ENCODE assay signal across 13 cellular contexts in the genomic region with DNA sequence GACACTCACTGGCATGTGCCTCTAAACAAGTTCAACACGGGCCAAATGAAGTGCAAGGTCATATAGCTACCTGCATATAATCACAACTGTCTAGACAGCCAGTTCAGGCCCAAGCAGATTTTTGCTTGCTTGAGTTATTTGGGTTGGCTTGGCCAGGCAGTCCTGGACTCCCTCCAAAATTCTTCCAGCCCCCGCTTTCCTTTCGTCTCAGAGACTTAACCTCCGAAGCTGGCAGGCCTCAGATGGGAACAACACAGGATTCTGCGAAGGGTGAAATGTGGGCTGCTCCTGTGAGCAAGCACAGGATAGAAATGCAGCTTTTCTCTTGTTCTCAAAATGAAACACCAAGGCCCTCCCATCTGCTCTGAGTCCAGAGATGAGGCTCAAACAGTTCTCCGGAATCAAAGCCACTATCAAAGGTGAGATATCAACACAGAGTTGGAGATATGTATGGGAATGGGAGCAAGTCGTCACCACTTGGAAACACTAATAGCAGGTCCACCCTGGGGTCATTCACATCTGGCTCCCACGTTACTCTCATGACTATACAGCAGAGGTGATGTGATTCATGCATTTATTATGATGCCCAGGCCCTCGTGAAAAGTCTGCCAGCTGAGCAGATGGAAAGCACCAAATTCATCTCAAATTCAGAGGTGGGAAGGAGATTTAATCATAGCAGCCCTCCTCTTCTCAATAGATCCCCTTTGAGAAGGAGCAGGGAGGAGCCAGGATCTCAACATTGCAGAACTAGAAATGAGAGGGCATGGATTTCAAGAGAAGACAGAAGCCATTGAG.
DNase-seq lines count a peak whose midpoint lies in the region; ATAC-seq and TF ChIP-seq lines count a peak whose summit lies in the region.
"Had no signal": no experiment of that assay in that cellular context is flagged by ENCODE, and none has a peak within 500 bp of the region (broad histone marks: within the 10 kb centered on the region; RNA-seq: fewer than 3 reads in every experiment).

No MANE protein-coding gene starts in this region.

- H3K27me3 ChIP-seq in foreskin keratinocyte (no peaks in the 10 kb centered on the region), esophagus squamous epithelium (peaks cover 0 to 34% (median 0%) of the 10 kb centered on the region in 4 donors)
- H3K27me3 ChIP-seq: transverse colon had no signal

- no peaks in the 10 kb centered on the region for H3K9me3 ChIP-seq in esophagus squamous epithelium
- H3K9me3 ChIP-seq: A549, transverse colon had no signal

- DNase-seq in Right ventricle myocardium inferior (ENCODE audit: missing footprints) (peak; percentile 55), cardiac septum (ENCODE audit: low spot score) (no peak), foreskin keratinocyte (peak; percentile 7 to 32), occipital lobe (lab: John Stamatoyannopoulos, UW) (peak; percentile 75), esophagus squamous epithelium (lab: John Stamatoyannopoulos, UW) (no peak), SIG-M5 treated with dmso at 0.1 percent for 504 hours (lab: John Stamatoyannopoulos, UW; ENCODE audit: unreplicated experiment) (no peak)
- no peak for DNase-seq in activated CD8-positive, alpha-beta memory T cell treated with anti-CD3 and anti-CD28 coated beads for 24 hours
- DNase-seq: central memory CD4-positive, alpha-beta T cell; NCI-H2107; transverse colon had no signal

- ATAC-seq in Right ventricle myocardium inferior (no peak), foreskin keratinocyte (no peak), HG03139 (IDR thresholded peaks at IDR 0.05; ENCODE audit: unreplicated experiment) (no peak)
- ATAC-seq: A549, K562 had no signal

- TF ChIP-seq CTCF in foreskin keratinocyte (conservative IDR thresholded peaks at IDR 0.05), result no peak
- no peak for TF ChIP-seq CTCF in esophagus squamous epithelium (IDR thresholded peaks at IDR 0.05)

- no peaks in the 10 kb centered on the region for H3K36me3 ChIP-seq in esophagus squamous epithelium
- H3K36me3 ChIP-seq: transverse colon had no signal

- H3K4me1 ChIP-seq in foreskin keratinocyte (no peaks in the 10 kb centered on the region), esophagus squamous epithelium (peaks cover 0 to 14% (median 6%) of the 10 kb centered on the region in 3 donors)
- H3K4me1 ChIP-seq: A549, transverse colon had no signal

- H3K27ac ChIP-seq in foreskin keratinocyte, result no peak overlapping the region
- H3K27ac ChIP-seq in esophagus squamous epithelium, result peak overlapping the region in 1 of 4 donors; percentile 11
- H3K27ac ChIP-seq: A549, transverse colon had no signal

- no peak overlapping the region for H3K4me3 ChIP-seq in esophagus squamous epithelium
- H3K4me3 ChIP-seq: A549, K562, transverse colon had no signal

- intact Hi-C loops in Right ventricle myocardium inferior (cut with DNase I) (no loop called here), cardiac septum (cut with DNase I) (no loop called here), esophagus squamous epithelium (cut with DNase I) (no loop called here)

- no peak for TF ChIP-seq POLR2A in esophagus squamous epithelium (IDR thresholded peaks at IDR 0.05)

- WGBS in esophagus squamous epithelium, 2 donors, result 23 to 28% methylated on average over 7 to 9 of the region's 9 CpGs

Comparison
In these comparisons a context has a peak if more than half of its experiments do, and no peak if none do; other contexts are left out.
1. DNase-seq: peak in Right ventricle myocardium inferior (single experiment), foreskin keratinocyte (2 of 2) and occipital lobe (single experiment); none in cardiac septum (single experiment), esophagus squamous epithelium (single experiment), activated CD8-positive, alpha-beta memory T cell treated with anti-CD3 and anti-CD28 coated beads for 24 hours (single experiment) and SIG-M5 treated with dmso at 0.1 percent for 504 hours (single experiment).